11 cellular contexts compared by ENCODE assay signal in the genomic region with DNA sequence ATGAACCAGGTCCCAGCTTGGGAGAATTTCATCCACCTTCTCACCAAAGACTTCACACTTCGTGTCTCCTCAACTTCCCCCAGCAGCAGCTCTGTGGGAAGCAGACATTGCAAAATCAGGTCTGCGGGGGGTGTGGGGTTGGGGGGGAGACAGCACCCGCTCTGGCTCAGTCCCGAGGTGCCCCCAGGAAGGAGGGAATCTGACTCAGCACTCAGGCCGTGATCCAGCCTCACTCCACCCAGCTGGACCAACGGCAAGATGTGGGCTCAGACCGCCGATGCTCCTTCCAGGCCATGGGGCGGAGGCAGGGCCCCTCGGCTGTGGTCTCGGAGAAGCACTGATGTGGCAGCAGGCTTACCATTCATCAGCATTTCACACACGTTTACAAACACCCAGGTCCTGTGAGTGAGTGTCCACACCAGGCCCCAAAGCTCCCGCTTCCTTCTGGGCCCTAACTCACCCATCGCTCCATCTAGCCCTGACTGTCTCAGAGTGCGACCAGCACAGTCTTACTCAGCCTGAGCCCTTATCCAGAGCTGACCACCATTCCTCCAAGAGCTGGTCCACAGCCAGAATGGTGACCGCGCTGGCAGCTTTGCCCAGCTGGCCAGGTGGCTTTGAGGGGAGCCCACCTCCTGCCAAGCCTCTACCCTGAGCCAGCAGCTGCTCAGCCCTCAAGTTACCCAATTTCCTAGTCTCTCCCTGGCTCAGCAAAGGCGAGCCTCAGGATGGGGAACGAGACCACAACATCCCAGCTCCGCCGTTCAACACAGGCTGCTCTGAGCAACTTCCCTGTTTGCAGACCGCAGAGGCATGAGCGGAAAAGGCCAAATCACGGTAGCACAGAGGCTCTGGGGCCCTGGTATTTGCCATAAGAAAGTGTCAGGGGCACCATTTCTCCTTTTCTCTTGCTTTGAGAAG. TPM values are rescaled to one million over a fixed set of nuclear protein-coding genes. Genes with fewer than 3 reads are reported as not detected.
DNase-seq lines count a peak whose midpoint lies in the region; ATAC-seq and TF ChIP-seq lines count a peak whose summit lies in the region.
"Had no signal": no experiment of that assay in that cellular context is flagged by ENCODE, and none has a peak within 500 bp of the region (broad histone marks: within the 10 kb centered on the region; RNA-seq: fewer than 3 reads in every experiment).

No MANE protein-coding gene starts in this region.

- POLR2A ChIA-PET in GM10248 (lab: Yijun Ruan, JAX): no interaction called here

- peak; percentile 20 for ATAC-seq in left colon
- no peak for ATAC-seq in HG03565 (IDR thresholded peaks at IDR 0.05; ENCODE audit: unreplicated experiment)

- H3K4me3 ChIP-seq in astrocyte of the spinal cord (ENCODE audit: low read depth, low read length): no peak overlapping the region
- no peak overlapping the region for H3K4me3 ChIP-seq in testis

- no peak overlapping the region for H3K27ac Mint-ChIP-seq in activated naive CD4-positive, alpha-beta T cell treated with anti-CD3 and anti-CD28 coated beads, Interleukin-2, amount 10 ng/mL, durations not matched to agents 7 days and 5 days
- H3K27ac Mint-ChIP-seq: brain had no signal

- peaks cover 3% of the 10 kb centered on the region for H3K4me1 Mint-ChIP-seq in activated naive CD4-positive, alpha-beta T cell treated with anti-CD3 and anti-CD28 coated beads, Interleukin-2, amount 10 ng/mL, durations not matched to agents 7 days and 5 days
- H3K4me1 Mint-ChIP-seq: brain had no signal

- DNase-seq in M059J (ENCODE audit: low read depth) (peak; percentile 65), astrocyte of the spinal cord (ENCODE audit: low read depth, low spot score) (peak; percentile 68), left colon (peak in 1 of 2 donors; percentile 55), testis (peak; percentile 41), GM10248 (ENCODE audit: extremely low spot score) (no peak), GOT3 (lab: John Stamatoyannopoulos, UW) (no peak)
- no peak for DNase-seq in activated naive CD4-positive, alpha-beta T cell treated with anti-CD3 and anti-CD28 coated beads, Interleukin-2, amount 10 ng/mL, durations not matched to agents 7 days and 5 days
- DNase-seq: islet precursor cell, NCI-H1092 had no signal

- WGBS in testis, 2 donors: 81 to 90% methylated on average over 11 to 24 of the region's 24 CpGs

- in situ Hi-C loops in astrocyte of the spinal cord (cut with HindIII; ENCODE audit: low sequenced_read_pairs): no loop called here

- H3K27me3 Mint-ChIP-seq in activated naive CD4-positive, alpha-beta T cell treated with anti-CD3 and anti-CD28 coated beads, Interleukin-2, amount 10 ng/mL, durations not matched to agents 7 days and 5 days: peaks cover 33% of the 10 kb centered on the region

- H3K9me3 ChIP-seq in testis: no peaks in the 10 kb centered on the region

- H3K36me3 ChIP-seq in testis (ENCODE audit: low read depth, missing control alignments): no peaks in the 10 kb centered on the region

- TF ChIP-seq POLR2A in testis (IDR thresholded peaks at IDR 0.05): no peak

- no peaks in the 10 kb centered on the region for H3K27me3 ChIP-seq in testis

- CTCF ChIA-PET in GM10248 (lab: Yijun Ruan, JAX): interaction anchor here (0.5 to 1.8 kb wide), 3 partner anchors 38 to 64 kb away, joined by 3 to 4 read pairs (median 3); a partner anchor contains a TSS
- CTCF ChIA-PET in activated naive CD4-positive, alpha-beta T cell treated with anti-CD3 and anti-CD28 coated beads, Interleukin-2, amount 10 ng/mL, durations not matched to agents 7 days and 5 days (lab: Charles Lee): interaction anchor here (1.3 kb wide), 1 partner anchor 16 kb away, joined by 3 read pairs; no protein-coding TSS in a partner anchor

- no peak overlapping the region for H3K4me3 Mint-ChIP-seq in activated naive CD4-positive, alpha-beta T cell treated with anti-CD3 and anti-CD28 coated beads, Interleukin-2, amount 10 ng/mL, durations not matched to agents 7 days and 5 days
- H3K4me3 Mint-ChIP-seq: brain had no signal

- no peaks in the 10 kb centered on the region for H3K36me3 Mint-ChIP-seq in activated naive CD4-positive, alpha-beta T cell treated with anti-CD3 and anti-CD28 coated beads, Interleukin-2, amount 10 ng/mL, durations not matched to agents 7 days and 5 days
- H3K36me3 Mint-ChIP-seq: brain had no signal

- H3K9me3 Mint-ChIP-seq in activated naive CD4-positive, alpha-beta T cell treated with anti-CD3 and anti-CD28 coated beads, Interleukin-2, amount 10 ng/mL, durations not matched to agents 7 days and 5 days: no peaks in the 10 kb centered on the region
- H3K9me3 Mint-ChIP-seq: brain had no signal

- TF ChIP-seq CTCF in astrocyte of the spinal cord (IDR thresholded peaks at IDR 0.05; ENCODE audit: low read depth, low read length): no peak
- TF ChIP-seq CTCF in testis (IDR thresholded peaks at IDR 0.05): no peak
- no peak for TF ChIP-seq CTCF in GM10248 (IDR thresholded peaks at IDR 0.05; ENCODE audit: control extremely low read depth, extremely low read depth, low read depth, missing control alignments)

- intact Hi-C loops in left colon (cut with DNase I, micrococcal nuclease) (no loop called here), testis (cut with DNase I; ENCODE audit: low total_unique reads) (no loop called here)

- H3K27ac ChIP-seq in testis: no peak overlapping the region

- peaks cover 26% of the 10 kb centered on the region for H3K4me1 ChIP-seq in testis

RNA-seq across cellular contexts. Expression of a gene that starts 3.3 kb away (rescaled TPM):
- total RNA-seq in M059J (2014; rRNA removed; shearing (Covaris generic)): 0.05 TPM in 1 of 2 replicates, not detected in the other
- 100 to 1,000 TPM in 1 of 2 donors, 10 to 100 TPM in 1; 51.4 to 111 TPM for total RNA-seq in left colon
- 10 to 100 TPM; 58.6 to 71.9 TPM for total RNA-seq in testis
- polyA plus RNA-seq in testis (ENCODE audit: insufficient read depth, low read depth, low replicate concordance): 41.7 TPM

RNA-seq across cellular contexts. Expression of a gene that starts 35.3 kb away (rescaled TPM):
- 36.5 and 50.0 TPM in 2 replicates for total RNA-seq in M059J (2014; rRNA removed; shearing (Covaris generic))
- total RNA-seq in left colon (10 to 100 TPM; 14.1 to 15.6 TPM), testis (100 to 1,000 TPM; 137 to 147 TPM)
- polyA plus RNA-seq in testis (ENCODE audit: insufficient read depth, low read depth, low replicate concordance): 92.4 TPM

RNA-seq across cellular contexts. Expression of a gene that starts 38.0 kb away (rescaled TPM):
- 0.62 and 2.6 TPM in 2 replicates for total RNA-seq in M059J (2014; rRNA removed; shearing (Covaris generic))
- total RNA-seq in left colon (10 to 100 TPM; 11.7 to 17.4 TPM), testis (10 to 100 TPM; 23.0 to 30.5 TPM)
- 37.0 TPM for polyA plus RNA-seq in testis (ENCODE audit: insufficient read depth, low read depth, low replicate concordance)

RNA-seq across cellular contexts. Expression of a gene that starts 43.0 kb away (rescaled TPM):
- 8.9 and 15.8 TPM in 2 replicates for total RNA-seq in M059J (2014; rRNA removed; shearing (Covaris generic))
- total RNA-seq in left colon (10 to 100 TPM; 57.3 to 58.1 TPM), testis (100 to 1,000 TPM; 315 to 327 TPM)
- polyA plus RNA-seq in testis (ENCODE audit: insufficient read depth, low read depth, low replicate concordance): 166 TPM

RNA-seq across cellular contexts. Expression of a gene that starts 44.6 kb away (rescaled TPM):
- not detected in 2 replicates for total RNA-seq in M059J (2014; rRNA removed; shearing (Covaris generic))
- total RNA-seq in left colon: 1 to 10 TPM in 1 of 2 donors, under 1 TPM in 1; 0.64 to 4.6 TPM
- total RNA-seq in testis: 10 to 100 TPM; 11.3 to 23.2 TPM
- polyA plus RNA-seq in testis (ENCODE audit: insufficient read depth, low read depth, low replicate concordance): 91.7 TPM

Comparison
In these comparisons a context has a peak if more than half of its experiments do, and no peak if none do; other contexts are left out.
1. DNase-seq: peak in M059J (single experiment), astrocyte of the spinal cord (single experiment) and testis (single experiment); none in GM10248 (single experiment), GOT3 (single experiment) and activated naive CD4-positive, alpha-beta T cell treated with anti-CD3 and anti-CD28 coated beads, Interleukin-2, amount 10 ng/mL, durations not matched to agents 7 days and 5 days (single experiment).
2. RNA of a gene that starts 3.3 kb away (total RNA-seq): 51.4 to 111 TPM in left colon and 58.6 to 71.9 TPM in testis; 0.05 TPM in M059J; every median in the first group is over 10 times any median in the second.